ENCODE assay signal across 8 cellular contexts in genomic region chr19:58519355-58520256, GRCh38. TPM values are rescaled to one million over a fixed set of nuclear protein-coding genes. Genes with fewer than 3 reads are reported as not detected.
DNase-seq lines count a peak whose midpoint lies in the region; ATAC-seq lines count a peak whose summit lies in the region.

Gene ZBTB45 (minus strand): TSS chr19:58519810. CDS start chr19:58517673, 2,137 bp downstream.

- H3K9me2 ChIP-seq in GM23248 (ENCODE audit: insufficient read depth) = no peaks in the 10 kb centered on the region

- peak within 1 kb of the TSS; percentile 99 for H3K27ac Mint-ChIP-seq in activated T-helper 1 cell treated with anti-CD3 and anti-CD28 coated beads, Interleukin-12 subunit alpha, Interleukin-12 subunit beta, Interleukin-2, Interleukin-4 antibody, amounts not matched to agents 30 ng/mL and 10 ng/mL and 1 ng/mL, durations not matched to agents 14 hours and 24 hours and 36 hours
- H3K27ac Mint-ChIP-seq in naive thymus-derived CD4-positive, alpha-beta T cell = peak within 1 kb of the TSS; percentile 92 to 99 (median 97)
- H3K27ac Mint-ChIP-seq in stimulated activated naive B cell treated with anti-CD40 and anti-IgM and Interleukin-4, amounts not matched to agents 10 μg/mL and 1 μg/mL and 100 μg/mL, for 72 hours = peak within 1 kb of the TSS; percentile 95

- H3F3A ChIP-seq in GM23248 (ENCODE audit: insufficient read depth) = peaks cover 18% of the 10 kb centered on the region; the same call in 1 of the 2 replicates

- no peaks in the 10 kb centered on the region for H3K27me3 ChIP-seq in GM23248 (replicated peaks; ENCODE audit: insufficient read depth)
- no peaks in the 10 kb centered on the region for H3K27me3 ChIP-seq in naive thymus-derived CD4-positive, alpha-beta T cell (ENCODE audit: control insufficient read depth in 2 of 2, insufficient read depth in 2 of 2, low read length in 2 of 2)

- peaks cover 12% of the 10 kb centered on the region for H3K4me1 ChIP-seq in GM23248 (ENCODE audit: insufficient read depth)
- H3K4me1 ChIP-seq in naive thymus-derived CD4-positive, alpha-beta T cell (ENCODE audit: control insufficient read depth in 2 of 2, insufficient read depth in 2 of 2, low read length in 2 of 2) = peaks cover 10 to 14% of the 10 kb centered on the region in 2 donors

- in situ Hi-C loops in GM23248 (cut with MboI) = no loop called here

- intact Hi-C loops in activated T-helper 1 cell treated with anti-CD3 and anti-CD28 coated beads, Interleukin-12 subunit alpha, Interleukin-12 subunit beta, Interleukin-2, Interleukin-4 antibody, amounts not matched to agents 30 ng/mL and 10 ng/mL and 1 ng/mL, durations not matched to agents 14 hours and 24 hours and 36 hours (cut with micrococcal nuclease) = loop anchor here (1.0 to 2.0 kb wide), 14 partner anchors 19 to 301 kb away; partner anchors contain the start of genes ERVK3-1, MZF1, TRIM28 and UBE2M
- intact Hi-C loops in naive thymus-derived CD4-positive, alpha-beta T cell (cut with micrococcal nuclease) = loop anchor here (1.0 to 2.0 kb wide), 16 partner anchors 20 to 792 kb away; partner anchors contain the start of genes CHMP2A (in 2 of the 2), MZF1 (in 2 of the 2), TRIM28 (in 2 of the 2) and ZNF446 (in 2 of the 2)

- H3K9me3 ChIP-seq in GM23248 (ENCODE audit: low read depth) = no peaks in the 10 kb centered on the region
- H3K9me3 ChIP-seq in naive thymus-derived CD4-positive, alpha-beta T cell (ENCODE audit: control insufficient read depth in 2 of 3, low read length in 3 of 3) = no peaks in the 10 kb centered on the region

- H3K27me3 Mint-ChIP-seq in activated T-helper 1 cell treated with anti-CD3 and anti-CD28 coated beads, Interleukin-12 subunit alpha, Interleukin-12 subunit beta, Interleukin-2, Interleukin-4 antibody, amounts not matched to agents 30 ng/mL and 10 ng/mL and 1 ng/mL, durations not matched to agents 14 hours and 24 hours and 36 hours (ENCODE audit: insufficient read depth) = peaks cover 3% of the 10 kb centered on the region
- H3K27me3 Mint-ChIP-seq in naive thymus-derived CD4-positive, alpha-beta T cell = peaks cover 0 to 3% (median 0%) of the 10 kb centered on the region in 5 donors
- no peaks in the 10 kb centered on the region for H3K27me3 Mint-ChIP-seq in stimulated activated naive B cell treated with anti-CD40 and anti-IgM and Interleukin-4, amounts not matched to agents 10 μg/mL and 1 μg/mL and 100 μg/mL, for 72 hours

- H3K9me3 Mint-ChIP-seq in activated T-helper 1 cell treated with anti-CD3 and anti-CD28 coated beads, Interleukin-12 subunit alpha, Interleukin-12 subunit beta, Interleukin-2, Interleukin-4 antibody, amounts not matched to agents 30 ng/mL and 10 ng/mL and 1 ng/mL, durations not matched to agents 14 hours and 24 hours and 36 hours = no peaks in the 10 kb centered on the region
- H3K9me3 Mint-ChIP-seq in naive thymus-derived CD4-positive, alpha-beta T cell = peaks cover 0 to 4% (median 0%) of the 10 kb centered on the region in 11 donors
- no peaks in the 10 kb centered on the region for H3K9me3 Mint-ChIP-seq in stimulated activated naive B cell treated with anti-CD40 and anti-IgM and Interleukin-4, amounts not matched to agents 10 μg/mL and 1 μg/mL and 100 μg/mL, for 72 hours

- H3K9ac ChIP-seq in GM23248 = peak within 1 kb of the TSS; percentile 97

- POLR2A ChIA-PET in naive thymus-derived CD4-positive, alpha-beta T cell (lab: Charles Lee) = interaction anchor here (0.6 to 5.5 kb wide), 26 partner anchors 13 to 603 kb away, joined by 3 to 59 read pairs (median 5); partner anchors contain the start of genes CHMP2A, MZF1, TRIM28 and UBE2M

- peak within 1 kb of the TSS; percentile 99 for H3K4me3 Mint-ChIP-seq in activated T-helper 1 cell treated with anti-CD3 and anti-CD28 coated beads, Interleukin-12 subunit alpha, Interleukin-12 subunit beta, Interleukin-2, Interleukin-4 antibody, amounts not matched to agents 30 ng/mL and 10 ng/mL and 1 ng/mL, durations not matched to agents 14 hours and 24 hours and 36 hours
- H3K4me3 Mint-ChIP-seq in naive thymus-derived CD4-positive, alpha-beta T cell = peak within 1 kb of the TSS; percentile 90 to 97 (median 95)
- H3K4me3 Mint-ChIP-seq in stimulated activated naive B cell treated with anti-CD40 and anti-IgM and Interleukin-4, amounts not matched to agents 10 μg/mL and 1 μg/mL and 100 μg/mL, for 72 hours = peak within 1 kb of the TSS; percentile 92 to 98

- H3K4me1 Mint-ChIP-seq in activated T-helper 1 cell treated with anti-CD3 and anti-CD28 coated beads, Interleukin-12 subunit alpha, Interleukin-12 subunit beta, Interleukin-2, Interleukin-4 antibody, amounts not matched to agents 30 ng/mL and 10 ng/mL and 1 ng/mL, durations not matched to agents 14 hours and 24 hours and 36 hours (ENCODE audit: low read depth) = peaks cover 34% of the 10 kb centered on the region
- peaks cover 29 to 43% (median 37%) of the 10 kb centered on the region in 7 donors for H3K4me1 Mint-ChIP-seq in naive thymus-derived CD4-positive, alpha-beta T cell
- H3K4me1 Mint-ChIP-seq in stimulated activated naive B cell treated with anti-CD40 and anti-IgM and Interleukin-4, amounts not matched to agents 10 μg/mL and 1 μg/mL and 100 μg/mL, for 72 hours = peaks cover 35 to 52% of the 10 kb centered on the region in 2 donors

- peak within 1 kb of the TSS; percentile 85 for H2AFZ ChIP-seq in GM23248

- CTCF ChIA-PET in naive thymus-derived CD4-positive, alpha-beta T cell (lab: Charles Lee) = interaction anchor here (0.8 to 4.8 kb wide), 15 partner anchors 9 to 159 kb away, joined by 3 to 46 read pairs (median 4); partner anchors contain the start of genes CHMP2A and TRIM28

- peaks cover 43% of the 10 kb centered on the region for H3K79me2 ChIP-seq in GM23248 (ENCODE audit: insufficient read depth)

- peak; percentile 89 for ATAC-seq in naive thymus-derived CD4-positive, alpha-beta T cell
- ATAC-seq in stimulated activated naive B cell treated with anti-CD40 and anti-IgM and Interleukin-4, amounts not matched to agents 10 μg/mL and 1 μg/mL and 100 μg/mL, for 72 hours (replicated peaks) = peak; percentile 85 to 88

- H3K4me2 ChIP-seq in GM23248 (ENCODE audit: unreplicated experiment) = peak within 1 kb of the TSS; percentile 95

- H3K36me3 Mint-ChIP-seq in activated T-helper 1 cell treated with anti-CD3 and anti-CD28 coated beads, Interleukin-12 subunit alpha, Interleukin-12 subunit beta, Interleukin-2, Interleukin-4 antibody, amounts not matched to agents 30 ng/mL and 10 ng/mL and 1 ng/mL, durations not matched to agents 14 hours and 24 hours and 36 hours (ENCODE audit: low read depth) = peaks cover 24% of the 10 kb centered on the region
- H3K36me3 Mint-ChIP-seq in naive thymus-derived CD4-positive, alpha-beta T cell = peaks cover 0 to 16% (median 0%) of the 10 kb centered on the region in 5 donors
- H3K36me3 Mint-ChIP-seq in stimulated activated naive B cell treated with anti-CD40 and anti-IgM and Interleukin-4, amounts not matched to agents 10 μg/mL and 1 μg/mL and 100 μg/mL, for 72 hours = peaks cover 9 to 29% of the 10 kb centered on the region in 2 donors

- DNase-seq in EH (ENCODE audit: low read depth) (peak; percentile 97), GM23248 (peak; percentile 98), Kasumi-1 (lab: John Stamatoyannopoulos, UW) (peak; percentile 98 to 99), RKO (ENCODE audit: low spot score) (peak; percentile 98), fibroblast of gingiva (ENCODE audit: low read depth) (peak; percentile 97)
- DNase-seq in activated T-helper 1 cell treated with anti-CD3 and anti-CD28 coated beads, Interleukin-12 subunit alpha, Interleukin-12 subunit beta, Interleukin-2, Interleukin-4 antibody, amounts not matched to agents 30 ng/mL and 10 ng/mL and 1 ng/mL, durations not matched to agents 14 hours and 24 hours and 36 hours (ENCODE audit: low spot score) = peak; percentile 91
- DNase-seq in naive thymus-derived CD4-positive, alpha-beta T cell = peak; percentile 81 to 97 (median 88)
- peak; percentile 97 for DNase-seq in stimulated activated naive B cell treated with anti-CD40 and anti-IgM and Interleukin-4, amounts not matched to agents 10 μg/mL and 1 μg/mL and 100 μg/mL, for 72 hours

- WGBS in GM23248 (ENCODE audit: low coverage in 1 of 2, low lambda C conversion rate in 2 of 2, missing lambda C conversion rate in 2 of 2), 2 experiments = 1% methylated on average over 50 to 85 of the region's 87 CpGs

- H3K27ac ChIP-seq in GM23248 = peak within 1 kb of the TSS; percentile 89
- H3K27ac ChIP-seq in naive thymus-derived CD4-positive, alpha-beta T cell (ENCODE audit: low read depth, low read length) = peak within 1 kb of the TSS; percentile 86

- no peaks in the 10 kb centered on the region for H4K20me1 ChIP-seq in GM23248 (ENCODE audit: insufficient read depth)

- peak within 1 kb of the TSS; percentile 94 for H3K4me3 ChIP-seq in GM23248
- peak within 1 kb of the TSS; percentile 76 for H3K4me3 ChIP-seq in naive thymus-derived CD4-positive, alpha-beta T cell (ENCODE audit: low read length)

- H3K36me3 ChIP-seq in GM23248 (ENCODE audit: low read depth) = peaks cover 5% of the 10 kb centered on the region; the same call in 1 of the 2 replicates
- H3K36me3 ChIP-seq in naive thymus-derived CD4-positive, alpha-beta T cell (ENCODE audit: control insufficient read depth in 2 of 3, insufficient read depth in 3 of 3, low read length in 3 of 3) = peaks cover 0 to 22% (median 5%) of the 10 kb centered on the region in 3 experiments

RNA-seq across cellular contexts. Expression of gene ZBTB45, which starts in this region (rescaled TPM):
- total RNA-seq in GM23248 (2014; rRNA removed; shearing (Covaris generic)) = 5.9 and 9.0 TPM in 2 replicates
- 16.0 and 17.9 TPM in 2 replicates for polyA plus RNA-seq in GM23248 (2016; fragmentation: Nextera tagmentation; extraction: Ambion mirVana)
- 15.9 and 17.4 TPM in 2 replicates for total RNA-seq in activated T-helper 1 cell treated with anti-CD3 and anti-CD28 coated beads, Interleukin-12 subunit alpha, Interleukin-12 subunit beta, Interleukin-2, Interleukin-4 antibody, amounts not matched to agents 30 ng/mL and 10 ng/mL and 1 ng/mL, durations not matched to agents 14 hours and 24 hours and 36 hours
- total RNA-seq in naive thymus-derived CD4-positive, alpha-beta T cell = 10 to 100 TPM in 3 of 5 experiments, 1 to 10 TPM in 2; 9.8 to 19.2 (median 17.0) TPM
- 1 to 10 TPM; 5.1 to 6.5 TPM for polyA plus RNA-seq in naive thymus-derived CD4-positive, alpha-beta T cell

Comparison
In these comparisons a context has a peak if more than half of its experiments do, and no peak if none do; other contexts are left out.
1. Peak in every context shown above with its lines: DNase-seq, ATAC-seq, H3K4me3 ChIP-seq and H3K27ac ChIP-seq.